In genomic region chr2:241087420-241088268, GRCh38 we compare ENCODE assay signal across 15 cellular contexts.
DNase-seq lines count a peak whose midpoint lies in the region; ATAC-seq and TF ChIP-seq lines count a peak whose summit lies in the region.
"Had no signal": no experiment of that assay in that cellular context is flagged by ENCODE, and none has a peak within 500 bp of the region (broad histone marks: within the 10 kb centered on the region; RNA-seq: fewer than 3 reads in every experiment).

No MANE protein-coding gene starts in this region.

- H3K4me2 ChIP-seq in parathyroid adenoma (ENCODE audit: low read length) = no peak overlapping the region
- H3K4me2 ChIP-seq: A549 had no signal

- no peaks in the 10 kb centered on the region for H3K27me3 Mint-ChIP-seq in activated T-cell treated with anti-CD3 and anti-CD28 coated beads, Interleukin-2, amount 50 U/mL, for 24 hours

- peaks cover 7% of the 10 kb centered on the region for H3K9me3 Mint-ChIP-seq in activated T-cell treated with anti-CD3 and anti-CD28 coated beads, Interleukin-2, amount 50 U/mL, for 24 hours

- no peaks in the 10 kb centered on the region for H3K4me1 ChIP-seq in parathyroid adenoma
- H3K4me1 ChIP-seq: esophagus muscularis mucosa had no signal

- H3K9me3 ChIP-seq in parathyroid adenoma (ENCODE audit: control insufficient read depth, low read length) = no peaks in the 10 kb centered on the region
- H3K9me3 ChIP-seq: A549, esophagus muscularis mucosa, spleen had no signal

- no peaks in the 10 kb centered on the region for H3K36me3 ChIP-seq in parathyroid adenoma (ENCODE audit: control insufficient read depth, insufficient read depth, low read length)

- peak; percentile 46 for ATAC-seq in GM21515 (IDR thresholded peaks at IDR 0.05; ENCODE audit: unreplicated experiment)
- ATAC-seq in HG03439 (IDR thresholded peaks at IDR 0.05; ENCODE audit: unreplicated experiment) = peak; percentile 72
- ATAC-seq: A549, HCT116 had no signal

- H3K27me3 ChIP-seq in parathyroid adenoma (ENCODE audit: control insufficient read depth, insufficient read depth, low read length) = no peaks in the 10 kb centered on the region
- H3K27me3 ChIP-seq: esophagus muscularis mucosa, spleen had no signal

- peaks cover 90% of the 10 kb centered on the region for H3K36me3 Mint-ChIP-seq in activated T-cell treated with anti-CD3 and anti-CD28 coated beads, Interleukin-2, amount 50 U/mL, for 24 hours (ENCODE audit: low read depth)

- DNase-seq in activated T-cell treated with anti-CD3 and anti-CD28 coated beads, Interleukin-2, amount 50 U/mL, for 24 hours = no peak
- no peak for DNase-seq in activated T-cell treated with anti-CD3 and anti-CD28 coated beads, Interleukin-2, amount 50 U/mL, for 48 hours
- no peak for DNase-seq in SKM-1 (lab: John Stamatoyannopoulos, UW; ENCODE audit: unreplicated experiment)
- DNase-seq in NCI-H2171 treated with DMSO at 0.1 percent for 48 hours (lab: John Stamatoyannopoulos, UW) = no peak
- DNase-seq in NCI-H82 treated with DMSO at 0.1 percent for 48 hours (lab: John Stamatoyannopoulos, UW; ENCODE audit: unreplicated experiment) = no peak
- DNase-seq: activated CD4-positive, alpha-beta T cell treated with anti-CD3 and anti-CD28 coated beads for 4 hours; activated gamma-delta T cell; caudate nucleus; spleen had no signal

- H2AFZ ChIP-seq in parathyroid adenoma = no peak overlapping the region

- H3K4me1 Mint-ChIP-seq in activated T-cell treated with anti-CD3 and anti-CD28 coated beads, Interleukin-2, amount 50 U/mL, for 24 hours (ENCODE audit: low read depth) = peaks cover 14% of the 10 kb centered on the region

- peak overlapping the region; percentile 58 for H3K27ac ChIP-seq in parathyroid adenoma
- H3K27ac ChIP-seq: A549, esophagus muscularis mucosa had no signal

- H3K27ac Mint-ChIP-seq in activated T-cell treated with anti-CD3 and anti-CD28 coated beads, Interleukin-2, amount 50 U/mL, for 24 hours = peak overlapping the region; percentile 7

- no peak overlapping the region for H3K4me3 Mint-ChIP-seq in activated T-cell treated with anti-CD3 and anti-CD28 coated beads, Interleukin-2, amount 50 U/mL, for 24 hours

- TF ChIP-seq CTCF in parathyroid adenoma (IDR thresholded peaks at IDR 0.05) = no peak

- H3K9ac ChIP-seq in parathyroid adenoma = no peak overlapping the region

- no peak overlapping the region for H3K4me3 ChIP-seq in parathyroid adenoma (ENCODE audit: low read depth, low read length)
- H3K4me3 ChIP-seq: A549, esophagus muscularis mucosa, spleen had no signal

- peaks cover 2% of the 10 kb centered on the region for H3K79me2 ChIP-seq in parathyroid adenoma
